ENCODE assay signal across 9 cellular contexts in the genomic region with DNA sequence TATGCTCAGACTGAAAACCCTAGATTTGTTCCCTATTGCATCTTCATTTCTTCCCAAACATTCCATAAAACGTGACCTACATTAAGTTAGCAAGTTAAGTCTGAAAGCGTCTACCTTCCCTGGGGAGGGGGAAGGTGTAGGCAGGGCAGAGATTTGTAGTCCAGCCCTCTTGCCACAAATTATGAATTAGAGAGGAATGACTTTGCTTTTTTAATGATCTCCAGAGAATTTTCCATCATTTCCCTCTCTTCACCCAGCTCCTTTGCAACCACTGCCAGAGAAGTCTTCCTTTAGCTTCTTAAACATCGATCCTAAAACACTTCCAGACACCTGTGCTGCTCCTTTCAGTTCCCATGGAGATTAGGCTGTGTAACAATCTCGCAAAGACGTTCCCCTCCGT. TPM values are rescaled to one million over a fixed set of nuclear protein-coding genes. Genes with fewer than 3 reads are reported as not detected.
A peak's percentile ranks its signal among the peaks of the same experiment; 100 is the strongest.
DNase-seq lines count a peak whose midpoint lies in the region; ATAC-seq and TF ChIP-seq lines count a peak whose summit lies in the region.
"Had no signal": no experiment of that assay in that cellular context is flagged by ENCODE, and none has a peak within 500 bp of the region (broad histone marks: within the 10 kb centered on the region; RNA-seq: fewer than 3 reads in every experiment).

No MANE protein-coding gene starts in this region.

- no peaks in the 10 kb centered on the region for H3K9me3 ChIP-seq in CD4-positive, CD25-positive, alpha-beta regulatory T cell (ENCODE audit: control insufficient read depth in 2 of 2, low read length in 2 of 2)
- H3K9me3 ChIP-seq in MG63 (no peaks in the 10 kb centered on the region), ectodermal cell (ENCODE audit: control insufficient read depth, low read length) (no peaks in the 10 kb centered on the region), thyroid gland (no peaks in the 10 kb centered on the region)

- TF ChIP-seq CTCF in neural crest cell (conservative IDR thresholded peaks at IDR 0.05) (no peak), thyroid gland (IDR thresholded peaks at IDR 0.05) (no peak)

- H3K27me3 Mint-ChIP-seq in CD4-positive, CD25-positive, alpha-beta regulatory T cell, result no peaks in the 10 kb centered on the region
- no peaks in the 10 kb centered on the region for H3K27me3 Mint-ChIP-seq in neural crest cell (ENCODE audit: low read depth)

- H3K4me3 Mint-ChIP-seq in CD4-positive, CD25-positive, alpha-beta regulatory T cell, result peak overlapping the region; percentile 96 to 99 (median 98)
- H3K4me3 Mint-ChIP-seq in neural crest cell, result peak overlapping the region; percentile 100

- H3K27ac Mint-ChIP-seq in CD4-positive, CD25-positive, alpha-beta regulatory T cell, result peak overlapping the region; percentile 87 to 97 (median 92)
- H3K27ac Mint-ChIP-seq in neural crest cell (ENCODE audit: unreplicated experiment), result no peak overlapping the region

- peak overlapping the region; percentile 96 for H3K4me3 ChIP-seq in CD4-positive, CD25-positive, alpha-beta regulatory T cell (ENCODE audit: low read depth, low read length)
- H3K4me3 ChIP-seq in MG63 (peak overlapping the region; percentile 91), ectodermal cell (ENCODE audit: insufficient read depth, low read depth, low read length) (peak overlapping the region; percentile 94), thyroid gland (replicated peaks in 1 of 3) (peak overlapping the region in 1 of 3 donors; percentile 66)

- H3K4me1 ChIP-seq in CD4-positive, CD25-positive, alpha-beta regulatory T cell (ENCODE audit: control insufficient read depth, insufficient read depth, low read length, poor library complexity, severe bottlenecking), result peaks cover 37% of the 10 kb centered on the region
- H3K4me1 ChIP-seq in ectodermal cell (ENCODE audit: control insufficient read depth, insufficient read depth, low read length) (peaks cover 10% of the 10 kb centered on the region), thyroid gland (peaks cover 15 to 25% of the 10 kb centered on the region in 2 donors)

- peaks cover 12% of the 10 kb centered on the region for H3K36me3 Mint-ChIP-seq in CD4-positive, CD25-positive, alpha-beta regulatory T cell
- H3K36me3 Mint-ChIP-seq in neural crest cell (ENCODE audit: low read depth), result peaks cover 13% of the 10 kb centered on the region

- intact Hi-C loops in thyroid gland (cut with DNase I), result no loop called here

- no peaks in the 10 kb centered on the region for H3K27me3 ChIP-seq in CD4-positive, CD25-positive, alpha-beta regulatory T cell (ENCODE audit: control insufficient read depth, insufficient read depth, low read length)
- H3K27me3 ChIP-seq in MG63, result no peaks in the 10 kb centered on the region
- H3K27me3 ChIP-seq in ectodermal cell (ENCODE audit: control insufficient read depth, insufficient read depth, low read length, poor library complexity, severe bottlenecking), result no peaks in the 10 kb centered on the region
- H3K27me3 ChIP-seq in thyroid gland, result no peaks in the 10 kb centered on the region

- no peak for ATAC-seq in CD4-positive, CD25-positive, alpha-beta regulatory T cell (ENCODE audit: low read depth in 2 of 2)
- ATAC-seq in HG03095 (IDR thresholded peaks at IDR 0.05; ENCODE audit: unreplicated experiment) (no peak), HG02763 (IDR thresholded peaks at IDR 0.05; ENCODE audit: unreplicated experiment) (no peak)

- no peak overlapping the region for H3K27ac ChIP-seq in CD4-positive, CD25-positive, alpha-beta regulatory T cell (ENCODE audit: insufficient read depth, low read length, poor library complexity, severe bottlenecking)
- H3K27ac ChIP-seq in ectodermal cell (ENCODE audit: insufficient read depth, low read depth, low read length, poor library complexity, severe bottlenecking) (no peak overlapping the region), thyroid gland (no peak overlapping the region)

- WGBS in ectodermal cell, 2 experiments, result 50 to 59% methylated on average over 6 of the region's 6 CpGs
- WGBS in thyroid gland, 2 donors, result 60 to 63% methylated on average over 6 of the region's 6 CpGs

- no peak for DNase-seq in CD4-positive, CD25-positive, alpha-beta regulatory T cell
- DNase-seq in MG63 (no peak), neural crest cell (ENCODE audit: low read depth, low spot score) (no peak), cerebellar cortex (ENCODE audit: low spot score) (no peak), thyroid gland (no peak)
- DNase-seq: stimulated activated CD4-positive, alpha-beta T cell treated with anti-CD3 and anti-CD28 coated beads, Interleukin-15, amount 100 ng/mL, for 24 hours had no signal

- peaks cover 16% of the 10 kb centered on the region for H3K36me3 ChIP-seq in CD4-positive, CD25-positive, alpha-beta regulatory T cell (ENCODE audit: control insufficient read depth, insufficient read depth, low read length)
- H3K36me3 ChIP-seq in MG63 (peaks cover 16% of the 10 kb centered on the region), ectodermal cell (ENCODE audit: control insufficient read depth, insufficient read depth, low read length) (peaks cover 4% of the 10 kb centered on the region), thyroid gland (peaks cover 6 to 18% of the 10 kb centered on the region in 2 donors)

- H3K9me3 Mint-ChIP-seq in CD4-positive, CD25-positive, alpha-beta regulatory T cell, result no peaks in the 10 kb centered on the region
- H3K9me3 Mint-ChIP-seq in neural crest cell, result no peaks in the 10 kb centered on the region

- H3K4me1 Mint-ChIP-seq in CD4-positive, CD25-positive, alpha-beta regulatory T cell, result peaks cover 8 to 64% (median 41%) of the 10 kb centered on the region in 4 donors
- H3K4me1 Mint-ChIP-seq in neural crest cell, result peaks cover 52% of the 10 kb centered on the region

- no peak for TF ChIP-seq POLR2A in thyroid gland (IDR thresholded peaks at IDR 0.05)

RNA-seq across cellular contexts. Expression of gene C2orf76, which starts 1.2 kb away (rescaled TPM):
- 7.3 TPM for total RNA-seq in CD4-positive, CD25-positive, alpha-beta regulatory T cell
- 10 to 100 TPM; 16.5 to 24.6 (median 22.3) TPM for polyA plus RNA-seq in CD4-positive, CD25-positive, alpha-beta regulatory T cell
- total RNA-seq in MG63 (2014; rRNA removed; shearing (Covaris generic); ENCODE audit: low replicate concordance), result 16.5 and 34.8 TPM in 2 replicates
- 11.1 TPM for polyA plus RNA-seq in ectodermal cell (2013, experiment 1 of 4)
- 12.6 TPM for polyA plus RNA-seq in ectodermal cell (2013, experiment 2 of 4)
- polyA plus RNA-seq in ectodermal cell (2013, experiment 3 of 4), result 14.3 TPM
- 15.8 TPM for polyA plus RNA-seq in ectodermal cell (2013, experiment 4 of 4)
- 10.6 and 11.6 TPM in 2 replicates for total RNA-seq in neural crest cell
- 10 to 100 TPM in 2 of 4 donors, 1 to 10 TPM in 2; 5.3 to 19.9 (median 13.3) TPM for total RNA-seq in thyroid gland

RNA-seq across cellular contexts. Expression of gene DBI, which starts 1.3 kb away (rescaled TPM):
- total RNA-seq in CD4-positive, CD25-positive, alpha-beta regulatory T cell, result 49.9 TPM
- polyA plus RNA-seq in CD4-positive, CD25-positive, alpha-beta regulatory T cell, result 100 to 1,000 TPM; 346 to 556 (median 398) TPM
- total RNA-seq in MG63 (2014; rRNA removed; shearing (Covaris generic); ENCODE audit: low replicate concordance), result 68.1 and 102 TPM in 2 replicates
- 234 TPM for polyA plus RNA-seq in ectodermal cell (2013, experiment 1 of 4)
- polyA plus RNA-seq in ectodermal cell (2013, experiment 2 of 4), result 208 TPM
- polyA plus RNA-seq in ectodermal cell (2013, experiment 3 of 4), result 223 TPM
- polyA plus RNA-seq in ectodermal cell (2013, experiment 4 of 4), result 224 TPM
- total RNA-seq in neural crest cell, result 222 and 236 TPM in 2 replicates
- total RNA-seq in thyroid gland, result 100 to 1,000 TPM in 3 of 4 donors, 10 to 100 TPM in 1; 48.1 to 166 (median 140) TPM
